In the genomic region with DNA sequence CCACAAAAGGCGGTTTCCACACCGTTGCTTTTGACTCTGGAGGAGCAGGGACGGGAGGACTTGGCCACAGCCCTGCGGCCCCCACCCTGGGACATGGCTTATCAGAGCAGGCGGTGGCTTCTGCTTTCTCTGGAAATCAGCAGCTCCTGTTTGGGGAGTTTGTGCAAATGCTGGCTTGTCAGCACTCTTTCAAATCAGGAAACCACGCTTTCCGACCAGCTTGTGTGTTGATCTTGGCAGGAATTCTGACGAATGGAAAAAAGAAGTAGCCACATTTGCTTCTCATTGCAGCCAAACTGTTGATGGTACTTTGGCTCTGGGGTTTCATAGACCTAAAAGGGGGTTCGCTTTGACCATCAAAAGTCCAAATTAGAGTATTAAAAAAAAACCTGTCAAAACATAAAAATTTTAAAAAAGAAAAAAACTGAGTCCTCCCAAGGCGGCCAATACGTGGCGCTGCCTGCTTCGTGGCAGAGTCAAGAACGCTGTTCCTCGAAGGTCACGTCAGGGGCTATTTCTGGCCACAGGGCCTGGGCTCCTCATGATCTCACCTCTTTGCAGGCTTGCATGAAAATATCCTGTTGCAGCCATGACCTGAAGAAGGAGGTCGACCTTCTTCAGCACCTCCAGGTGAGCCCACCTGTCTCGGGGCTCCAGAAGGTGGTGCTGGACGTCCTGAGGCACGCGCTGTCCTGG, we compare ENCODE assay signal across 9 cellular contexts.
DNase-seq lines count a peak whose midpoint lies in the region; ATAC-seq, FAIRE-seq and TF ChIP-seq lines count a peak whose summit lies in the region.
"Had no signal": no experiment of that assay in that cellular context is flagged by ENCODE, and none has a peak within 500 bp of the region (broad histone marks: within the 10 kb centered on the region; RNA-seq: fewer than 3 reads in every experiment).

No MANE protein-coding gene starts in this region.

- no peak overlapping the region for H3K4me3 Mint-ChIP-seq in activated CD8-positive, alpha-beta memory T cell treated with anti-CD3 and anti-CD28 coated beads, Interleukin-2, amount 10 ng/mL, durations not matched to agents 7 days and 5 days
- H3K4me3 Mint-ChIP-seq: CD8-positive, alpha-beta T cell had no signal

- no peaks in the 10 kb centered on the region; the same call in 1 of the 2 replicates for H4K20me1 ChIP-seq in GM12878 (ENCODE audit: control insufficient read depth, insufficient read depth)

- H3K36me3 Mint-ChIP-seq in activated CD8-positive, alpha-beta memory T cell treated with anti-CD3 and anti-CD28 coated beads, Interleukin-2, amount 10 ng/mL, durations not matched to agents 7 days and 5 days: no peaks in the 10 kb centered on the region
- H3K36me3 Mint-ChIP-seq: CD8-positive, alpha-beta T cell had no signal

- intact Hi-C loops in GM12878 (cut with micrococcal nuclease; ENCODE audit: unreplicated experiment): no loop called here

- H3K4me2 ChIP-seq in GM12878 (ENCODE audit: control insufficient read depth, insufficient read depth): no peak overlapping the region

- H3K9me3 ChIP-seq in GM12878 (replicated peaks; ENCODE audit: control insufficient read depth, insufficient read depth, low read length) (no peaks in the 10 kb centered on the region), tibial nerve (no peaks in the 10 kb centered on the region)

- WGBS in GM12878 (ENCODE audit: insufficient coverage, insufficient replicate concordance, low lambda C conversion rate, missing lambda C conversion rate): 34% methylated on average over 21 of the region's 21 CpGs
- WGBS in tibial nerve, 2 donors: 21 to 22% methylated on average over 21 of the region's 21 CpGs

- H3K4me1 Mint-ChIP-seq in activated CD8-positive, alpha-beta memory T cell treated with anti-CD3 and anti-CD28 coated beads, Interleukin-2, amount 10 ng/mL, durations not matched to agents 7 days and 5 days: no peaks in the 10 kb centered on the region

- no peak for DNase-seq in activated CD8-positive, alpha-beta memory T cell treated with anti-CD3 and anti-CD28 coated beads, Interleukin-2, amount 10 ng/mL, durations not matched to agents 7 days and 5 days
- DNase-seq in activated CD8-positive, alpha-beta memory T cell treated with anti-CD3 and anti-CD28 coated beads, Interleukin-2, amount 50 U/mL, for 4 hours: no peak
- DNase-seq in GM12878 (ENCODE audit: low read depth, low spot score): no peak
- peak in 1 of 2 donors; percentile 48 for DNase-seq in tibial nerve (ENCODE audit: low spot score in 2 of 2)
- DNase-seq in NCI-H1048 (lab: John Stamatoyannopoulos, UW): no peak
- DNase-seq in NCI-H2107 (lab: John Stamatoyannopoulos, UW): no peak
- DNase-seq: CD8-positive, alpha-beta T cell had no signal

- peaks cover 27% of the 10 kb centered on the region for H3K27me3 Mint-ChIP-seq in activated CD8-positive, alpha-beta memory T cell treated with anti-CD3 and anti-CD28 coated beads, Interleukin-2, amount 10 ng/mL, durations not matched to agents 7 days and 5 days

- TF ChIP-seq RAD21 in GM12878 (IDR thresholded peaks at IDR 0.05; ENCODE audit: insufficient read depth, low read depth, low read length): peak; percentile 78

- TF ChIP-seq EP300 in GM12878 (IDR thresholded peaks at IDR 0.05; ENCODE audit: borderline replicate concordance in 1 of 2, control insufficient read depth in 1 of 2, low read depth in 2 of 2, low read length in 2 of 2) (no peak), tibial nerve (IDR thresholded peaks at IDR 0.05) (peak in 1 of 2 donors; percentile 71)

- H3K27ac Mint-ChIP-seq in activated CD8-positive, alpha-beta memory T cell treated with anti-CD3 and anti-CD28 coated beads, Interleukin-2, amount 10 ng/mL, durations not matched to agents 7 days and 5 days: no peak overlapping the region
- H3K27ac Mint-ChIP-seq: CD8-positive, alpha-beta T cell had no signal

- RAD21 ChIA-PET in GM12878 (lab: Charles Lee; ENCODE audit: unreplicated experiment): no interaction called here

- ATAC-seq in activated CD8-positive, alpha-beta memory T cell treated with anti-CD3 and anti-CD28 coated beads, Interleukin-2, amount 10 ng/mL, durations not matched to agents 7 days and 5 days: peak; percentile 47
- ATAC-seq in GM12878 (no peak), GM18907 (IDR thresholded peaks at IDR 0.05; ENCODE audit: unreplicated experiment) (no peak)
- ATAC-seq: CD8-positive, alpha-beta T cell had no signal

- H3K9me3 Mint-ChIP-seq in activated CD8-positive, alpha-beta memory T cell treated with anti-CD3 and anti-CD28 coated beads, Interleukin-2, amount 10 ng/mL, durations not matched to agents 7 days and 5 days (ENCODE audit: low read depth): no peaks in the 10 kb centered on the region
- H3K9me3 Mint-ChIP-seq: CD8-positive, alpha-beta T cell had no signal

- H3K36me3 ChIP-seq in GM12878 (ENCODE audit: control insufficient read depth in 2 of 2, insufficient read depth in 2 of 2, low read length in 1 of 2) (no peaks in the 10 kb centered on the region), tibial nerve (no peaks in the 10 kb centered on the region)

- FAIRE-seq in GM12878 (lab: Jason Lieb, UNC) (no peak), islet of Langerhans (lab: Jason Lieb, UNC) (peak; percentile 82)

- no peaks in the 10 kb centered on the region for H3K79me2 ChIP-seq in GM12878 (ENCODE audit: control insufficient read depth, insufficient read depth, low read length)

- H3K27ac ChIP-seq in GM12878 (ENCODE audit: control insufficient read depth, insufficient read depth) (no peak overlapping the region), tibial nerve (peak overlapping the region in 2 of 4 donors; percentile 28 to 46)

- CTCF ChIA-PET in activated CD8-positive, alpha-beta memory T cell treated with anti-CD3 and anti-CD28 coated beads, Interleukin-2, amount 10 ng/mL, durations not matched to agents 7 days and 5 days (lab: Charles Lee): interaction anchor here (1.1 to 1.7 kb wide), 2 partner anchors 53 to 101 kb away, joined by 5 to 7 read pairs; no protein-coding TSS in a partner anchor
- CTCF ChIA-PET in GM12878 (lab: Yijun Ruan, JAX): no interaction called here

- POLR2A ChIA-PET in GM12878 (lab: Charles Lee): no interaction called here

- no peak overlapping the region for H3K9ac ChIP-seq in GM12878 (ENCODE audit: control insufficient read depth, insufficient read depth, low read length)

- H3K4me1 ChIP-seq in GM12878 (ENCODE audit: control insufficient read depth, insufficient read depth, low read length): no peaks in the 10 kb centered on the region
- H3K4me1 ChIP-seq in tibial nerve: peaks cover 0 to 43% (median 20%) of the 10 kb centered on the region in 4 donors

- H3K27me3 ChIP-seq in GM12878 (replicated peaks in 1 of 2; ENCODE audit: control insufficient read depth in 2 of 2, insufficient read depth in 2 of 2, low read length in 1 of 2) (peaks cover 0 to 2% of the 10 kb centered on the region in 2 experiments; a peak in 1 of 4 replicates), tibial nerve (peaks cover 0 to 3% of the 10 kb centered on the region in 2 donors)

- no TSS peak for BruUV-seq in GM12878 (replicated peaks; lab: Mats Ljungman, UMichigan)

- in situ Hi-C loops in GM12878 (cut with MboI): loop anchor here (5.0 kb wide), 1 partner anchor 98 kb away; no protein-coding TSS in a partner anchor

- SMC1A ChIA-PET in GM12878 (lab: Charles Lee; ENCODE audit: uncharacterized antibody, unreplicated experiment): no interaction called here

- TF ChIP-seq POLR2A in GM12878 (IDR thresholded peaks at IDR 0.05; ENCODE audit: low read depth, low read length) (no peak), tibial nerve (IDR thresholded peaks at IDR 0.05) (no peak)

- H2AFZ ChIP-seq in GM12878 (ENCODE audit: control insufficient read depth, low read depth, low read length): no peak overlapping the region

- TF ChIP-seq CTCF in GM12878 (IDR thresholded peaks at IDR 0.05 in 2 of 3, conservative IDR thresholded peaks at IDR 0.05 in 1 of 3; ENCODE audit: control insufficient read depth in 2 of 3, extremely low read depth in 1 of 3, insufficient read depth in 1 of 3, low read depth in 3 of 3, low read length in 3 of 3) (peak; percentile 2 to 29 (median 28); a peak in 3 of 6 replicates), tibial nerve (IDR thresholded peaks at IDR 0.05) (peak in 4 of 5 experiments; percentile 26 to 32 (median 30))

- no peak overlapping the region for H3K4me3 ChIP-seq in GM12878
- H3K4me3 ChIP-seq in tibial nerve: no peak overlapping the region

TF ChIP-seq in GM12878, 131 proteins besides CTCF, POLR2A, EP300 and RAD21:
- TF ChIP-seq RELB (IDR thresholded peaks at IDR 0.05; ENCODE audit: low read depth) (no peak), KAT2A (conservative IDR thresholded peaks at IDR 0.05; ENCODE audit: control insufficient read depth, low read depth, low read length) (no peak), SMC3 (IDR thresholded peaks at IDR 0.05; ENCODE audit: borderline replicate concordance, low read length) (peak; percentile 19; the same call in 1 of the 2 replicates), MEF2A (IDR thresholded peaks at IDR 0.05; ENCODE audit: insufficient read depth, low read depth, low read length) (peak; percentile 95)
- TF ChIP-seq, protein P1, sequence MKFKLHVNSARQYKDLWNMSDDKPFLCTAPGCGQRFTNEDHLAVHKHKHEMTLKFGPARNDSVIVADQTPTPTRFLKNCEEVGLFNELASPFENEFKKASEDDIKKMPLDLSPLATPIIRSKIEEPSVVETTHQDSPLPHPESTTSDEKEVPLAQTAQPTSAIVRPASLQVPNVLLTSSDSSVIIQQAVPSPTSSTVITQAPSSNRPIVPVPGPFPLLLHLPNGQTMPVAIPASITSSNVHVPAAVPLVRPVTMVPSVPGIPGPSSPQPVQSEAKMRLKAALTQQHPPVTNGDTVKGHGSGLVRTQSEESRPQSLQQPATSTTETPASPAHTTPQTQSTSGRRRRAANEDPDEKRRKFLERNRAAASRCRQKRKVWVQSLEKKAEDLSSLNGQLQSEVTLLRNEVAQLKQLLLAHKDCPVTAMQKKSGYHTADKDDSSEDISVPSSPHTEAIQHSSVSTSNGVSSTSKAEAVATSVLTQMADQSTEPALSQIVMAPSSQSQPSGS (IDR thresholded peaks at IDR 0.05; ENCODE audit: low read length): peak; percentile 51
